Comparison of ENCODE assay signal across 23 cellular contexts in the genomic region with DNA sequence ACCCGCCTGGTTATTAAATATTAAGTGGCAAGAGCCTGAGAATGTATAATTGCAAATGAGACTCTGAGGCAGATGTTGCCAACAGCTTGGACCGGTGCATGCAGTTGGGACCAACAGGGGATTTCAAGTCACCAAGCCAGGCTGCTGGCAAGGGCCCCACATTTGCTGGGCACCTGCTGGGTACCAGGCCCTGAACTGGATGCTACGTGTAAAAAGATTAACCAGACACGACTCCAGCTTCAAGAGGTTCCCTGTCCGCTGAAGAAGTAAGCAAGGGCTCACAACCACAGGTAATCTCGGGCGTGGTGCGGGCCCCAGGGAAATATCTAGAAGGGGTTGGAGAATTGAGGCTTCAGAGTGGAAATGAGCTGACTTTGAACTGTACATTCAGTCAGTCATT. TPM values are rescaled to one million over a fixed set of nuclear protein-coding genes. Genes with fewer than 3 reads are reported as not detected.
"Had no signal": no experiment of that assay in that cellular context is flagged by ENCODE, and none has a peak within 500 bp of the region (broad histone marks: within the 10 kb centered on the region; RNA-seq: fewer than 3 reads in every experiment).

No MANE protein-coding gene starts in this region.

- H3K9ac ChIP-seq: parathyroid adenoma had no signal

- H3K4me3 ChIP-seq: body of pancreas, cardiac muscle cell, esophagus muscularis mucosa, skin epidermis, testis, uterus had no signal

- H3K36me3 ChIP-seq: cardiac muscle cell, esophagus muscularis mucosa, uterus, WERI-Rb-1 had no signal

- H3K27ac ChIP-seq: cardiac muscle cell, esophagus muscularis mucosa, parathyroid adenoma, skin epidermis, testis, uterus, WERI-Rb-1 had no signal

- ATAC-seq: activated CD8-positive, alpha-beta T cell treated with anti-CD3 and anti-CD28 coated beads, Interleukin-2, amount 10 ng/mL, durations not matched to agents 7 days and 5 days; effector memory CD8-positive, alpha-beta T cell; stimulated activated memory B cell treated with anti-CD40 and anti-IgM and Interleukin-4, amounts not matched to agents 10 μg/mL and 1 μg/mL and 100 μg/mL, for 72 hours had no signal

- H3K9me3 ChIP-seq: body of pancreas, esophagus muscularis mucosa, testis, uterus had no signal

- H3K36me3 Mint-ChIP-seq: activated naive CD4-positive, alpha-beta T cell treated with anti-CD3 and anti-CD28 coated beads, Interleukin-2, amount 50 U/mL, for 24 hours; stimulated activated memory B cell treated with anti-CD40 and anti-IgM and Interleukin-4, amounts not matched to agents 10 μg/mL and 1 μg/mL and 100 μg/mL, for 72 hours had no signal

- H2AFZ ChIP-seq: parathyroid adenoma had no signal

- H3K27ac Mint-ChIP-seq: activated CD8-positive, alpha-beta T cell treated with anti-CD3 and anti-CD28 coated beads, Interleukin-2, amount 10 ng/mL, durations not matched to agents 7 days and 5 days; activated naive CD4-positive, alpha-beta T cell treated with anti-CD3 and anti-CD28 coated beads, Interleukin-2, amount 50 U/mL, for 24 hours; activated T-helper 1 cell treated with anti-CD3 and anti-CD28 coated beads, Interleukin-12 subunit alpha, Interleukin-12 subunit beta, Interleukin-2, Interleukin-4 antibody, amounts not matched to agents 30 ng/mL and 10 ng/mL and 1 ng/mL, durations not matched to agents 14 hours and 24 hours and 36 hours; effector memory CD8-positive, alpha-beta T cell; nephron; stimulated activated memory B cell treated with anti-CD40 and anti-IgM and Interleukin-4, amounts not matched to agents 10 μg/mL and 1 μg/mL and 100 μg/mL, for 72 hours had no signal

- H3K79me2 ChIP-seq: parathyroid adenoma had no signal

- H3K9me3 Mint-ChIP-seq: activated naive CD4-positive, alpha-beta T cell treated with anti-CD3 and anti-CD28 coated beads, Interleukin-2, amount 50 U/mL, for 24 hours; activated T-helper 1 cell treated with anti-CD3 and anti-CD28 coated beads, Interleukin-12 subunit alpha, Interleukin-12 subunit beta, Interleukin-2, Interleukin-4 antibody, amounts not matched to agents 30 ng/mL and 10 ng/mL and 1 ng/mL, durations not matched to agents 14 hours and 24 hours and 36 hours; effector memory CD8-positive, alpha-beta T cell; nephron had no signal

- DNase-seq: activated CD4-positive, alpha-beta T cell treated with anti-CD3 and anti-CD28 coated beads, Interleukin-2, amount 50 U/mL, for 1 hour; activated CD4-positive, CD25-positive, alpha-beta regulatory T cell treated with anti-CD3 and anti-CD28 coated beads, Interleukin-2, amount 50 U/mL, for 72 hours; activated CD8-positive, alpha-beta T cell treated with anti-CD3 and anti-CD28 coated beads, Interleukin-2, amount 10 ng/mL, durations not matched to agents 7 days and 5 days; activated gamma-delta T cell treated with Interleukin-2 at 50 U/mL for 16 hours; dermis blood vessel endothelial cell; effector memory CD8-positive, alpha-beta T cell; stimulated activated CD4-positive, alpha-beta T cell treated with anti-CD3 and anti-CD28 coated beads, Interleukin-2, amount 100 ng/mL, for 24 hours; T-helper 2 cell; testis; trophoblast cell; uterus; WERI-Rb-1 had no signal

- FAIRE-seq: frontal cortex, TTC549 had no signal

- H3K4me3 Mint-ChIP-seq: activated CD8-positive, alpha-beta T cell treated with anti-CD3 and anti-CD28 coated beads, Interleukin-2, amount 10 ng/mL, durations not matched to agents 7 days and 5 days; activated naive CD4-positive, alpha-beta T cell treated with anti-CD3 and anti-CD28 coated beads, Interleukin-2, amount 50 U/mL, for 24 hours; activated T-helper 1 cell treated with anti-CD3 and anti-CD28 coated beads, Interleukin-12 subunit alpha, Interleukin-12 subunit beta, Interleukin-2, Interleukin-4 antibody, amounts not matched to agents 30 ng/mL and 10 ng/mL and 1 ng/mL, durations not matched to agents 14 hours and 24 hours and 36 hours; effector memory CD8-positive, alpha-beta T cell; nephron; stimulated activated memory B cell treated with anti-CD40 and anti-IgM and Interleukin-4, amounts not matched to agents 10 μg/mL and 1 μg/mL and 100 μg/mL, for 72 hours had no signal

- H3K27me3 Mint-ChIP-seq: activated naive CD4-positive, alpha-beta T cell treated with anti-CD3 and anti-CD28 coated beads, Interleukin-2, amount 50 U/mL, for 24 hours; stimulated activated memory B cell treated with anti-CD40 and anti-IgM and Interleukin-4, amounts not matched to agents 10 μg/mL and 1 μg/mL and 100 μg/mL, for 72 hours had no signal

- H3K4me1 ChIP-seq: parathyroid adenoma, testis, uterus had no signal

- H3K27me3 ChIP-seq: body of pancreas, cardiac muscle cell, testis, uterus had no signal

RNA-seq across cellular contexts. Expression of a gene that starts 13.2 kb away (rescaled TPM):
- total RNA-seq: activated CD8-positive, alpha-beta T cell treated with anti-CD3 and anti-CD28 coated beads, Interleukin-2, amount 10 ng/mL, durations not matched to agents 7 days and 5 days; activated T-helper 1 cell treated with anti-CD3 and anti-CD28 coated beads, Interleukin-12 subunit alpha, Interleukin-12 subunit beta, Interleukin-2, Interleukin-4 antibody, amounts not matched to agents 30 ng/mL and 10 ng/mL and 1 ng/mL, durations not matched to agents 14 hours and 24 hours and 36 hours had no signal
